In the genomic region with DNA sequence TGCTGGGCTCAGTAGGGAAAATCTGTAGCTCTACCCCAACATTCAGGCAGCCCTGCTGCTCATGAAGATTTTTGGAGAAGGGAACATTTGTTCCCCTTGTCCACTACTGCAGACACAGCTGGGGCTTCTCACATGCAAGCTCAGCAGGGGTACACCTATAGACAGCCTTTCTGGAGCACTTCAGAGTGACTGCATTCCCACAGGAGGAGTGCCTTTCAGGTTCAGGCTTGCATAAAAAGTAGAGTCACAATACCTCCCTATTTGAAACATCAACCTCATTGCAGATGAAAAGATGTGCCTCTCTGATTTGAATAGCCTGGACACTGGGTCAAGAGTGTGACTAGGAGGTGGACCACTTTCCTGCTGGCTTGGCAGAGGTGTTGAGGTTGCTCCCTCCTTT, we compare ENCODE assay signal across 25 cellular contexts. TPM values are rescaled to one million over a fixed set of nuclear protein-coding genes. Genes with fewer than 3 reads are reported as not detected.
DNase-seq lines count a peak whose midpoint lies in the region; FAIRE-seq and TF ChIP-seq lines count a peak whose summit lies in the region.
"Had no signal": no experiment of that assay in that cellular context is flagged by ENCODE, and none has a peak within 500 bp of the region (broad histone marks: within the 10 kb centered on the region; RNA-seq: fewer than 3 reads in every experiment).

No MANE protein-coding gene starts in this region.

- no peak overlapping the region for H3K27ac Mint-ChIP-seq in CD8-positive, alpha-beta memory T cell
- H3K27ac Mint-ChIP-seq: CD14-positive monocyte; CD4-positive, alpha-beta T cell; GM23338; H9 had no signal

- no peak overlapping the region for H3K9ac ChIP-seq in KMS-11
- peak overlapping the region; percentile 16 for H3K9ac ChIP-seq in keratinocyte (ENCODE audit: control insufficient read depth, extremely low read depth, insufficient read depth, low read length)
- H3K9ac ChIP-seq: BLaER1 treated with 17β-estradiol and CSF1 and Interleukin-3, amounts not matched to agents 10 nM and 100 nM had no signal

- peaks cover 8 to 12% of the 10 kb centered on the region in 2 donors for H3K27me3 Mint-ChIP-seq in CD8-positive, alpha-beta memory T cell

- H3K4me2 ChIP-seq in KMS-11 (peak overlapping the region; percentile 57; the same call in 1 of the 2 replicates), keratinocyte (ENCODE audit: control insufficient read depth, extremely low read depth, insufficient read depth, low read depth, low read length) (peak overlapping the region; percentile 59)
- H3K4me2 ChIP-seq: A549; BLaER1 treated with 17β-estradiol and CSF1 and Interleukin-3, amounts not matched to agents 10 nM and 100 nM; GM23338 had no signal

- no peak overlapping the region for H2AFZ ChIP-seq in KMS-11 (ENCODE audit: low read depth)
- no peak overlapping the region for H2AFZ ChIP-seq in keratinocyte (ENCODE audit: control insufficient read depth, low read length)
- H2AFZ ChIP-seq: GM23338 had no signal

- CTCF ChIA-PET in CD8-positive, alpha-beta memory T cell (lab: Charles Lee) = no interaction called here

- no peak for TF ChIP-seq EP300 in suprapubic skin (IDR thresholded peaks at IDR 0.05)

- H3K27me3 ChIP-seq in KMS-11 (ENCODE audit: insufficient read depth, low read depth) = no peaks in the 10 kb centered on the region
- peaks cover 4% of the 10 kb centered on the region for H3K27me3 ChIP-seq in keratinocyte (ENCODE audit: control insufficient read depth, extremely low read depth, insufficient read depth, low read length)
- H3K27me3 ChIP-seq in suprapubic skin = no peaks in the 10 kb centered on the region
- no peaks in the 10 kb centered on the region for H3K27me3 ChIP-seq in CD8-positive, alpha-beta memory T cell (ENCODE audit: insufficient read depth, low read length, poor library complexity, severe bottlenecking)
- H3K27me3 ChIP-seq: BE2C had no signal

- H3K27ac ChIP-seq in KMS-11 = no peak overlapping the region
- peak overlapping the region; percentile 56 for H3K27ac ChIP-seq in keratinocyte (ENCODE audit: control insufficient read depth, insufficient read depth, low read length)
- H3K27ac ChIP-seq in suprapubic skin = peak overlapping the region; percentile 60
- no peak overlapping the region for H3K27ac ChIP-seq in CD8-positive, alpha-beta memory T cell (ENCODE audit: low read depth, low read length)
- H3K27ac ChIP-seq: A549; BLaER1 treated with 17β-estradiol and CSF1 and Interleukin-3, amounts not matched to agents 10 nM and 100 nM had no signal

- no peak overlapping the region for H3K4me3 ChIP-seq in KMS-11 (IDR thresholded peaks at IDR 0.05; ENCODE audit: insufficient read depth, low read depth, low read length)
- H3K4me3 ChIP-seq in epithelial cell of esophagus (ENCODE audit: low read length) = no peak overlapping the region
- peak overlapping the region in 1 of 3 experiments; percentile 34 for H3K4me3 ChIP-seq in keratinocyte (ENCODE audit: control insufficient read depth in 2 of 3, extremely low read depth in 1 of 3, insufficient read depth in 2 of 3, low read depth in 1 of 3, low read length in 3 of 3)
- no peak overlapping the region for H3K4me3 ChIP-seq in suprapubic skin
- H3K4me3 ChIP-seq in CD8-positive, alpha-beta memory T cell (ENCODE audit: low read length) = no peak overlapping the region
- H3K4me3 ChIP-seq: A549; BLaER1 treated with 17β-estradiol and CSF1 and Interleukin-3, amounts not matched to agents 10 nM and 100 nM; GM12878; GM23338 had no signal

- no peaks in the 10 kb centered on the region for H3K9me3 Mint-ChIP-seq in CD8-positive, alpha-beta memory T cell
- H3K9me3 Mint-ChIP-seq: CD4-positive, alpha-beta T cell; GM23338 had no signal

- H4K20me1 ChIP-seq in KMS-11 (ENCODE audit: insufficient read depth) (no peaks in the 10 kb centered on the region), keratinocyte (ENCODE audit: control insufficient read depth, extremely low read depth, insufficient read depth, low read length) (no peaks in the 10 kb centered on the region)

- dilution Hi-C loops in keratinocyte (cut with MboI; ENCODE audit: extremely low pct_ligation_motif_present, low sequenced_read_pairs) = no loop called here

- DNase-seq in epithelial cell of esophagus (ENCODE audit: low read depth) (peak; percentile 10), keratinocyte (ENCODE audit: low read depth, low spot score) (peak; percentile 19), suprapubic skin (ENCODE audit: low spot score in 2 of 2) (no peak), D341Med (ENCODE audit: low spot score) (no peak), superior temporal gyrus (ENCODE audit: extremely low spot score) (no peak)
- DNase-seq in CD8-positive, alpha-beta memory T cell = no peak
- DNase-seq: 8988T; ACHN; AML-193; BE2C; CD4-positive, alpha-beta T cell; COR-L47; DMS 273 treated with DMSO at 0.1 percent for 48 hours; DMS79; EL; GDM1; H9 had no signal

- no peak overlapping the region for H3K4me3 Mint-ChIP-seq in CD8-positive, alpha-beta memory T cell
- H3K4me3 Mint-ChIP-seq: CD14-positive monocyte; CD4-positive, alpha-beta T cell; GM23338; H9 had no signal

- H3K9me3 ChIP-seq in keratinocyte (ENCODE audit: control insufficient read depth, low read depth, low read length) (no peaks in the 10 kb centered on the region), suprapubic skin (no peaks in the 10 kb centered on the region)
- H3K9me3 ChIP-seq in CD8-positive, alpha-beta memory T cell (ENCODE audit: low read length) = no peaks in the 10 kb centered on the region
- H3K9me3 ChIP-seq: A549, BE2C had no signal

- no peak for TF ChIP-seq POLR2A in suprapubic skin (IDR thresholded peaks at IDR 0.05)

- TF ChIP-seq CTCF in KMS-11 (conservative IDR thresholded peaks at IDR 0.05; ENCODE audit: low read depth, low read length) (no peak), epithelial cell of esophagus (IDR thresholded peaks at IDR 0.05; ENCODE audit: insufficient read depth, low read depth, low read length, missing control alignments) (no peak), keratinocyte (optimal IDR thresholded peaks at IDR 0.05 in 1 of 3, IDR thresholded peaks at IDR 0.05 in 1 of 3, conservative IDR thresholded peaks at IDR 0.05 in 1 of 3; ENCODE audit: extremely low read depth in 1 of 3, insufficient read depth in 2 of 3, low read length in 3 of 3) (no peak), suprapubic skin (IDR thresholded peaks at IDR 0.05) (no peak)

- peaks cover 38% of the 10 kb centered on the region for H3K4me1 ChIP-seq in KMS-11 (ENCODE audit: low read depth, poor library complexity, severe bottlenecking)
- peaks cover 11% of the 10 kb centered on the region for H3K4me1 ChIP-seq in keratinocyte (ENCODE audit: control insufficient read depth, extremely low read depth, insufficient read depth, low read length)
- H3K4me1 ChIP-seq in suprapubic skin = peaks cover 8% of the 10 kb centered on the region
- H3K4me1 ChIP-seq in CD8-positive, alpha-beta memory T cell (ENCODE audit: insufficient read depth, low read length) = no peaks in the 10 kb centered on the region
- H3K4me1 ChIP-seq: A549, BE2C had no signal

- H3K9me1 ChIP-seq in keratinocyte (ENCODE audit: control insufficient read depth, extremely low read depth, insufficient read depth, low read length) = no peaks in the 10 kb centered on the region

- H3K36me3 ChIP-seq in KMS-11 (ENCODE audit: insufficient read depth) = no peaks in the 10 kb centered on the region
- no peaks in the 10 kb centered on the region for H3K36me3 ChIP-seq in keratinocyte (ENCODE audit: control insufficient read depth in 2 of 2, extremely low read depth in 1 of 2, insufficient read depth in 2 of 2, low read length in 2 of 2)
- H3K36me3 ChIP-seq in suprapubic skin = no peaks in the 10 kb centered on the region
- no peaks in the 10 kb centered on the region for H3K36me3 ChIP-seq in CD8-positive, alpha-beta memory T cell (ENCODE audit: insufficient read depth, low read length)
- H3K36me3 ChIP-seq: BE2C; BLaER1 treated with 17β-estradiol and CSF1 and Interleukin-3, amounts not matched to agents 10 nM and 100 nM had no signal

- H3K36me3 Mint-ChIP-seq in CD8-positive, alpha-beta memory T cell = no peaks in the 10 kb centered on the region
- H3K36me3 Mint-ChIP-seq: CD14-positive monocyte had no signal

- POLR2A ChIA-PET in CD8-positive, alpha-beta memory T cell (lab: Charles Lee) = no interaction called here

- FAIRE-seq in keratinocyte (lab: Jason Lieb, UNC) = peak; percentile 72
- FAIRE-seq: A549, D721Med, GM12878, GM19239 had no signal

- H3K4me1 Mint-ChIP-seq in CD8-positive, alpha-beta memory T cell = no peaks in the 10 kb centered on the region
- H3K4me1 Mint-ChIP-seq: CD14-positive monocyte had no signal

- H3K79me2 ChIP-seq in KMS-11 (ENCODE audit: insufficient read depth, low read depth) (no peaks in the 10 kb centered on the region), keratinocyte (ENCODE audit: control insufficient read depth, insufficient read depth, low read length) (no peaks in the 10 kb centered on the region)

RNA-seq across cellular contexts. Expression of gene NAP1L2, which starts 53.3 kb away (rescaled TPM):
- 2.0 to 4.0 TPM (median 2.8 TPM) in 3 replicates for polyA plus RNA-seq in keratinocyte
- polyA plus RNA-seq in keratinocyte (2011; ENCODE audit: low read depth) = 1.5 TPM
- polyA plus RNA-seq in keratinocyte (2011; cell fraction: cytosol; rRNA removed) = 1.9 and 2.2 TPM in 2 replicates
- polyA plus RNA-seq in keratinocyte (2011; cell fraction: nucleus; rRNA removed) = 2.7 and 5.3 TPM in 2 replicates
- polyA plus RNA-seq in keratinocyte (2012; ENCODE audit: low replicate concordance) = 0.97 and 2.9 TPM in 2 replicates
- 0.36 to 1.5 TPM (median 0.89 TPM) in 3 replicates for polyA minus RNA-seq in keratinocyte
- polyA minus RNA-seq in keratinocyte (2011; cell fraction: cytosol; rRNA and poly(A)+ RNA removed) = 1.9 TPM
- polyA minus RNA-seq in keratinocyte (2011; cell fraction: nucleus; rRNA and poly(A)+ RNA removed) = 2.1 and 4.0 TPM in 2 replicates
- total RNA-seq in suprapubic skin = 1 to 10 TPM; 1.9 to 4.8 (median 3.6) TPM
- 1 to 10 TPM; 2.5 to 3.1 TPM for total RNA-seq in CD8-positive, alpha-beta memory T cell
- polyA plus RNA-seq in CD8-positive, alpha-beta memory T cell = 1.8 TPM
- polyA plus RNA-seq: CD14-positive monocyte had no signal

Comparison
In these comparisons a context has a peak if more than half of its experiments do, and no peak if none do; other contexts are left out.
1. H3K27ac ChIP-seq: peak in keratinocyte (single experiment) and suprapubic skin (single experiment); none in KMS-11 (single experiment) and CD8-positive, alpha-beta memory T cell (single experiment).
2. DNase-seq: peak in epithelial cell of esophagus (single experiment) and keratinocyte (single experiment); none in suprapubic skin (0 of 2), CD8-positive, alpha-beta memory T cell (0 of 5), D341Med (single experiment) and superior temporal gyrus (single experiment).